In the genomic region with DNA sequence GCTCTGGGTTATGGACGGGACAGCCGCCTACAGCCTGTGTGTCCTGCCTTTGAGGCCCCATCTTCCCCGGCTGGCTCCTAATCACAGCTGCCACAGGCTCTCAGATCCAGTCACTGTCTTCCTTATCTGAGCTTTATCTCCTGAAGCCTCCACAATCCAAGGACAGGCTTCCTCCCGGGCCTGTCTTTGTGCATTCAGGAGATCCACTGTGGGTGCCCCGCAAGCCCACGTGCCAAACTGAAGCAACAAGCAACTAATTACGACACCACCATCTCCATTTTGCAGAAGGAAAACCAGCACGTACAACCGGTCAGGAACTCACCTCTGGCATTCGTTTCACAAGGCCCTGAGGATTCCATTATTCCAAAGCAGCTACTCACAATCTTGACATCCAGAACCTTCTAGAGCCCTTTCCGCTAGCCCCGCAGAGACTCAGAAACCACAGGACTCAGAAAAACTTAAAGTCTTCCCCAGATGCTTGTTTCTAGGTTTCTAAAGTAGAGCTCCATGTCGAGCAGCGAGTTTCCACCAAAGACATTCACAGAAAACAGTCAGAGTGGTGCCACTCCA, we compare ENCODE assay signal across 17 cellular contexts. TPM values are rescaled to one million over a fixed set of nuclear protein-coding genes. Genes with fewer than 3 reads are reported as not detected.
DNase-seq lines count a peak whose midpoint lies in the region; ATAC-seq, FAIRE-seq and TF ChIP-seq lines count a peak whose summit lies in the region.
"Had no signal": no experiment of that assay in that cellular context is flagged by ENCODE, and none has a peak within 500 bp of the region (broad histone marks: within the 10 kb centered on the region; RNA-seq: fewer than 3 reads in every experiment).

No MANE protein-coding gene starts in this region.

- no peak for FAIRE-seq in kidney (lab: Jason Lieb, UNC)
- FAIRE-seq: H54 had no signal

- H3K4me1 Mint-ChIP-seq in CD8-positive, alpha-beta T cell (ENCODE audit: low read depth): peaks cover 72% of the 10 kb centered on the region
- H3K4me1 Mint-ChIP-seq in T-helper 17 cell: peaks cover 52% of the 10 kb centered on the region

- peaks cover 34% of the 10 kb centered on the region for H3K4me1 ChIP-seq in BE2C
- peaks cover 24% of the 10 kb centered on the region for H3K4me1 ChIP-seq in CD8-positive, alpha-beta T cell (ENCODE audit: insufficient read depth, low read length)
- H3K4me1 ChIP-seq in mucosa of rectum (ENCODE audit: control insufficient read depth in 2 of 2, insufficient read depth in 2 of 2, low read length in 2 of 2): peaks cover 8 to 35% of the 10 kb centered on the region in 2 donors
- H3K4me1 ChIP-seq in kidney (ENCODE audit: control insufficient read depth in 1 of 2, insufficient read depth in 1 of 2, low read depth in 1 of 2, low read length in 2 of 2): peaks cover 0 to 13% of the 10 kb centered on the region in 2 donors

- no peaks in the 10 kb centered on the region for H3K27me3 Mint-ChIP-seq in CD8-positive, alpha-beta T cell (ENCODE audit: low read depth)
- H3K27me3 Mint-ChIP-seq in T-helper 17 cell: no peaks in the 10 kb centered on the region

- no peaks in the 10 kb centered on the region for H3K9me3 Mint-ChIP-seq in CD8-positive, alpha-beta T cell
- H3K9me3 Mint-ChIP-seq: nephron progenitor cell had no signal

- H3K36me3 ChIP-seq in BE2C (no peaks in the 10 kb centered on the region), mucosa of rectum (ENCODE audit: control insufficient read depth in 2 of 2, insufficient read depth in 2 of 2, low read length in 2 of 2) (no peaks in the 10 kb centered on the region), kidney (ENCODE audit: control insufficient read depth in 1 of 2, insufficient read depth in 2 of 2, low read length in 2 of 2) (no peaks in the 10 kb centered on the region)
- H3K36me3 ChIP-seq in CD8-positive, alpha-beta T cell (ENCODE audit: insufficient read depth, low read length): peaks cover 15% of the 10 kb centered on the region
- H3K36me3 ChIP-seq: gastrocnemius medialis had no signal

- no peak overlapping the region for H3K4me3 Mint-ChIP-seq in CD8-positive, alpha-beta T cell
- no peak overlapping the region for H3K4me3 Mint-ChIP-seq in T-helper 17 cell
- H3K4me3 Mint-ChIP-seq: nephron progenitor cell had no signal

- H3K27ac Mint-ChIP-seq in CD8-positive, alpha-beta T cell: peak overlapping the region; percentile 67
- peak overlapping the region; percentile 87 for H3K27ac Mint-ChIP-seq in T-helper 17 cell
- H3K27ac Mint-ChIP-seq: nephron progenitor cell had no signal

- CTCF ChIA-PET in CD8-positive, alpha-beta T cell (lab: Charles Lee): interaction anchor here (0.7 to 0.8 kb wide), 2 partner anchors 8 to 73 kb away, joined by 3 read pairs; no protein-coding TSS in a partner anchor

- POLR2A ChIA-PET in CD8-positive, alpha-beta T cell (lab: Charles Lee): no interaction called here

- H3K4me3 ChIP-seq in BE2C (ENCODE audit: low read depth, low read length) (no peak overlapping the region), mucosa of rectum (ENCODE audit: low read length in 2 of 2) (no peak overlapping the region), kidney (ENCODE audit: low read length in 2 of 2) (no peak overlapping the region)
- H3K4me3 ChIP-seq in CD8-positive, alpha-beta T cell (ENCODE audit: low read depth, low read length): no peak overlapping the region
- H3K4me3 ChIP-seq: gastrocnemius medialis, SK-N-MC had no signal

- no peaks in the 10 kb centered on the region for H3K27me3 ChIP-seq in BE2C
- no peaks in the 10 kb centered on the region for H3K27me3 ChIP-seq in CD8-positive, alpha-beta T cell (ENCODE audit: insufficient read depth, low read length)
- H3K27me3 ChIP-seq in mucosa of rectum (ENCODE audit: control insufficient read depth in 2 of 2, insufficient read depth in 2 of 2, low read length in 2 of 2): no peaks in the 10 kb centered on the region
- H3K27me3 ChIP-seq: gastrocnemius medialis had no signal

- H3K9me3 ChIP-seq in BE2C (no peaks in the 10 kb centered on the region), T-helper 17 cell (ENCODE audit: control insufficient read depth, low read length, poor library complexity, severe bottlenecking) (no peaks in the 10 kb centered on the region), mucosa of rectum (ENCODE audit: control insufficient read depth in 2 of 2, low read length in 2 of 2) (no peaks in the 10 kb centered on the region), kidney (ENCODE audit: control insufficient read depth in 1 of 2, low read length in 2 of 2) (no peaks in the 10 kb centered on the region)
- H3K9me3 ChIP-seq in CD8-positive, alpha-beta T cell (ENCODE audit: low read length): no peaks in the 10 kb centered on the region
- H3K9me3 ChIP-seq: gastrocnemius medialis had no signal

- DNase-seq in BE2C: peak; percentile 40
- no peak for DNase-seq in CD8-positive, alpha-beta T cell
- DNase-seq in T-helper 17 cell: no peak
- no peak for DNase-seq in kidney
- no peak for DNase-seq in RKO (ENCODE audit: low spot score)
- no peak for DNase-seq in HuH-7 (ENCODE audit: low spot score)
- DNase-seq: DND-41; gastrocnemius medialis; NCI-H1048; NCI-H2171 treated with DMSO at 0.1 percent for 48 hours; nephron progenitor cell; stimulated activated CD4-positive, alpha-beta T cell treated with anti-CD3 and anti-CD28 coated beads, Interleukin-2, amount 100 ng/mL, for 24 hours had no signal

- peaks cover 58% of the 10 kb centered on the region for H3K36me3 Mint-ChIP-seq in CD8-positive, alpha-beta T cell
- H3K36me3 Mint-ChIP-seq in T-helper 17 cell (ENCODE audit: low read depth): peaks cover 9% of the 10 kb centered on the region

- ATAC-seq in CD8-positive, alpha-beta T cell: no peak
- ATAC-seq in T-helper 17 cell (no peak), HG03469 (IDR thresholded peaks at IDR 0.05; ENCODE audit: unreplicated experiment) (no peak)
- ATAC-seq: gastrocnemius medialis had no signal

- H3K9ac ChIP-seq in mucosa of rectum (ENCODE audit: low read depth in 1 of 2, low read length in 2 of 2) (no peak overlapping the region), kidney (ENCODE audit: low read length in 2 of 2) (no peak overlapping the region)

- H3K27ac ChIP-seq in CD8-positive, alpha-beta T cell (ENCODE audit: low read depth, low read length): no peak overlapping the region
- H3K27ac ChIP-seq in mucosa of rectum (ENCODE audit: low read depth in 2 of 2, low read length in 2 of 2): peak overlapping the region; percentile 2 to 13
- no peak overlapping the region for H3K27ac ChIP-seq in kidney (ENCODE audit: low read depth in 2 of 2, low read length in 2 of 2)
- H3K27ac ChIP-seq: SK-N-MC, VCaP had no signal

- TF ChIP-seq CTCF in BE2C (IDR thresholded peaks at IDR 0.05; ENCODE audit: low read depth, low read length) (no peak), kidney (IDR thresholded peaks at IDR 0.05; ENCODE audit: borderline replicate concordance, extremely low read depth, insufficient read depth) (no peak)
- TF ChIP-seq CTCF in CD8-positive, alpha-beta T cell (IDR thresholded peaks at IDR 0.05): no peak

- intact Hi-C loops in CD8-positive, alpha-beta T cell (cut with DNase I, micrococcal nuclease): no loop called here
- intact Hi-C loops in kidney (cut with DNase I): no loop called here

RNA-seq across cellular contexts. Expression of gene SYNE3, which starts 14.0 kb away (rescaled TPM):
- polyA plus RNA-seq in BE2C (2012; ENCODE audit: insufficient read depth, insufficient read length, low read depth): 13.0 TPM
- total RNA-seq in CD8-positive, alpha-beta T cell: 10 to 100 TPM; 18.5 to 19.7 TPM
- total RNA-seq in T-helper 17 cell (10 to 100 TPM; 59.6 to 64.8 TPM), kidney (18.5 TPM)
- 0.54 TPM for polyA plus RNA-seq in kidney (ENCODE audit: insufficient read depth, low read depth, low replicate concordance)

RNA-seq across cellular contexts. Expression of gene GLRX5, which starts 32.4 kb away (rescaled TPM):
- 189 TPM for polyA plus RNA-seq in BE2C (2012; ENCODE audit: insufficient read depth, insufficient read length, low read depth)
- total RNA-seq in CD8-positive, alpha-beta T cell: 10 to 100 TPM; 13.7 to 15.2 TPM
- 10 to 100 TPM; 14.8 to 17.7 TPM for total RNA-seq in T-helper 17 cell
- total RNA-seq in kidney: 46.7 TPM
- polyA plus RNA-seq in kidney (ENCODE audit: insufficient read depth, low read depth, low replicate concordance): 124 TPM

Comparison
In these comparisons a context has a peak if more than half of its experiments do, and no peak if none do; other contexts are left out.
1. H3K27ac ChIP-seq: peak in mucosa of rectum (2 of 2); none in CD8-positive, alpha-beta T cell (single experiment) and kidney (0 of 2).